In the genomic region with DNA sequence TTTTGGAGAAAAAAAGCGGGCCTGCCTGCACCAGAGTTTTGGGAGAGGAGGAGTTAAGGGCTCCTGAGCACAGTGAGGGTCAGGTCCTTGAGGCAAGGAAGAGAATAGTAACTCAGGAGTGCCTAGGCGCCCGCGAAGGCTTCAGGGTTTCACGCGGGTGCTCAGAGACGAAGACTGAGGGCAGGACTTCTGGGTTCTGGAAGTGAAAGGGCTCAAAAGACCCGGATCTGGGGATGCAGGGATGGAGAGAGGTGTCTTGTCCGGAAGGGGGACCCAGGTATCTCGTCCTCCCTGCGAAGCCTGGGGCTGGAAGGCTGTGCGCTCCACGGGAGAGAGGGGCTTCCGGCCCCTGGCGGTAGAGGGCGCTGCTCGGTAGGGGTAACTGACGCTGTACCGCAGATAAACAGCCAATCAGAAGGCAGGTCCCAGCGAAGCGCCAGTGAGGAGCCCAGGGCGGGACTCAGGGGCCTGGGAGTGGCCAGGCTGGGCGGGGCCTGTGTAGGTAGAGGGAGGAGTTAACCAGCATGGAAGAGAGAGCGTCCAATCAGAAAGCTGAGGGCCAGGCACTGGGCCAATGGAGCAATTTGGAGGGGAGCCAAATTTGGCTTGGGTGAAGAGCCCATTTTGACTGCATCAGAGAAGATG, we compare ENCODE assay signal across 9 cellular contexts. TPM values are rescaled to one million over a fixed set of nuclear protein-coding genes. Genes with fewer than 3 reads are reported as not detected.
DNase-seq lines count a peak whose midpoint lies in the region; ATAC-seq and TF ChIP-seq lines count a peak whose summit lies in the region.
"Had no signal": no experiment of that assay in that cellular context is flagged by ENCODE, and none has a peak within 500 bp of the region (broad histone marks: within the 10 kb centered on the region; RNA-seq: fewer than 3 reads in every experiment).

No MANE protein-coding gene starts in this region.

- peak; percentile 57 for DNase-seq in CMK (ENCODE audit: low read depth)
- DNase-seq in HEK293T (ENCODE audit: extremely low spot score) = peak; percentile 83
- DNase-seq in NCI-H774 (lab: John Stamatoyannopoulos, UW) = peak; percentile 74
- DNase-seq in adrenal gland = peak; percentile 88 to 97 (median 94)
- DNase-seq in cardiac septum (ENCODE audit: low spot score) = peak; percentile 94
- DNase-seq in trophoblast cell = peak; percentile 33 to 38

- H2BK5ac ChIP-seq in trophoblast cell (ENCODE audit: low read depth, low read length, poor library complexity) = no peak overlapping the region

- H3K4me3 ChIP-seq in adrenal gland (peak overlapping the region in 2 of 4 donors; percentile 46 to 77), trophoblast cell (ENCODE audit: low read depth, low read length) (peak overlapping the region; percentile 75)

- H3K36me3 ChIP-seq in adrenal gland (replicated peaks in 1 of 2) = peaks cover 0 to 17% of the 10 kb centered on the region in 2 donors
- H3K36me3 ChIP-seq in trophoblast cell (ENCODE audit: control insufficient read depth in 1 of 2, insufficient read depth in 2 of 2, low read length in 2 of 2) = peaks cover 19% of the 10 kb centered on the region in 2 experiments

- H4K91ac ChIP-seq in trophoblast cell (ENCODE audit: low read depth, low read length) = peak overlapping the region; percentile 82

- peaks cover 17% of the 10 kb centered on the region for H3K79me1 ChIP-seq in trophoblast cell (ENCODE audit: low read length)

- H3K79me2 ChIP-seq in trophoblast cell (ENCODE audit: control insufficient read depth, insufficient read depth, low read length, poor library complexity) = peaks cover 12% of the 10 kb centered on the region

- no peaks in the 10 kb centered on the region for H3K9me3 ChIP-seq in adrenal gland (replicated peaks in 1 of 3)
- H3K9me3 ChIP-seq in trophoblast cell (ENCODE audit: insufficient read depth, low read depth, low read length) = peaks cover 5% of the 10 kb centered on the region

- H3K18ac ChIP-seq in trophoblast cell (ENCODE audit: low read length) = peak overlapping the region; percentile 66

- no peak for TF ChIP-seq POLR2A in adrenal gland (IDR thresholded peaks at IDR 0.05)

- peak overlapping the region; percentile 50 to 95 (median 69) for H3K27ac ChIP-seq in adrenal gland
- no peak overlapping the region for H3K27ac ChIP-seq in trophoblast cell (ENCODE audit: low read depth, low read length)

- peak overlapping the region; percentile 9 for H2AK5ac ChIP-seq in trophoblast cell (ENCODE audit: low read length)

- peak overlapping the region; percentile 59 for H3K4me2 ChIP-seq in trophoblast cell (ENCODE audit: low read length)

- CTCF ChIA-PET in HEK293T (lab: Yijun Ruan, JAX) = interaction anchor here (1.3 kb wide), 1 partner anchor 12 kb away, joined by 3 read pairs; no protein-coding TSS in a partner anchor

- ATAC-seq in GM21576 (IDR thresholded peaks at IDR 0.05; ENCODE audit: unreplicated experiment) (no peak), HG03159 (IDR thresholded peaks at IDR 0.05; ENCODE audit: unreplicated experiment) (no peak)

- H3K27me3 ChIP-seq in adrenal gland (no peaks in the 10 kb centered on the region), trophoblast cell (ENCODE audit: insufficient read depth, low read length) (peaks cover 10% of the 10 kb centered on the region)

- H2AFZ ChIP-seq in trophoblast cell (ENCODE audit: insufficient read depth, low read length, poor library complexity) = peak overlapping the region; percentile 68

- intact Hi-C loops in adrenal gland (cut with DNase I) (loop anchor here in 1 of 2 donors (10.0 kb wide), 1 partner anchor 232 kb away; no protein-coding TSS in a partner anchor), cardiac septum (cut with DNase I) (no loop called here)

- peak overlapping the region; percentile 28 for H4K12ac ChIP-seq in trophoblast cell (ENCODE audit: low read depth, low read length)

- H3K14ac ChIP-seq in trophoblast cell (ENCODE audit: low read length) = peak overlapping the region; percentile 61

- POLR2A ChIA-PET in HEK293T (lab: Yijun Ruan, JAX) = interaction anchor here (0.7 to 3.9 kb wide), 3 partner anchors 13 to 20 kb away, joined by 3 to 27 read pairs (median 4); a partner anchor contains a TSS

- H2BK120ac ChIP-seq in trophoblast cell (ENCODE audit: insufficient read depth, low read length, poor library complexity) = peak overlapping the region; percentile 48

- peak overlapping the region; percentile 70 for H3K9ac ChIP-seq in trophoblast cell (ENCODE audit: low read length)

- H3K4me1 ChIP-seq in adrenal gland (replicated peaks in 1 of 2) (peaks cover 0 to 13% of the 10 kb centered on the region in 2 donors), trophoblast cell (ENCODE audit: control insufficient read depth in 1 of 2, insufficient read depth in 2 of 2, low read length in 2 of 2) (peaks cover 17 to 18% of the 10 kb centered on the region in 2 experiments)

- peak overlapping the region; percentile 87 for H4K8ac ChIP-seq in trophoblast cell (ENCODE audit: low read depth, low read length)

- peak; percentile 53 to 94 (median 76) for TF ChIP-seq CTCF in adrenal gland (IDR thresholded peaks at IDR 0.05)

- H2BK12ac ChIP-seq in trophoblast cell (ENCODE audit: low read length) = no peak overlapping the region

- peak overlapping the region; percentile 23 for H3K4ac ChIP-seq in trophoblast cell (ENCODE audit: low read depth, low read length)

- WGBS in adrenal gland, 4 donors = 16 to 30% (median 25%) methylated on average over 14 to 24 of the region's 24 CpGs
- no CpG with 5 or more reads among the region's 24 CpGs for WGBS in trophoblast cell (ENCODE audit: extremely low coverage, insufficient coverage, insufficient read length)

- H3K23ac ChIP-seq in trophoblast cell (ENCODE audit: low read length) = no peak overlapping the region

TF ChIP-seq in HEK293T, 16 proteins besides CTCF, POLR2A, EP300 and RAD21:
- TF ChIP-seq ARNT (IDR thresholded peaks at IDR 0.05) (no peak), HDGF (IDR thresholded peaks at IDR 0.05; ENCODE audit: borderline replicate concordance) (0 out of 2 replicates have a peak, but pooled peaks have one; percentile 30)

RNA-seq across cellular contexts. Expression of a gene that starts 0.7 kb away (rescaled TPM):
- total RNA-seq in adrenal gland (10 to 100 TPM; 14.2 to 62.7 (median 34.8) TPM), cardiac septum (57.8 TPM)
- polyA plus RNA-seq in adrenal gland = 10 to 100 TPM; 11.3 to 32.7 (median 29.7) TPM
- 37.9 and 42.2 TPM in 2 replicates for polyA plus RNA-seq in trophoblast cell (2013)

RNA-seq across cellular contexts. Expression of a gene that starts 10.2 kb away (rescaled TPM):
- under 1 TPM in 1 of 8 donors, not detected in 7; 0.14 TPM for total RNA-seq in adrenal gland
- polyA plus RNA-seq in adrenal gland = 1 to 10 TPM in 2 of 3 donors, not detected in 1; 2.4 to 3.0 TPM
- total RNA-seq in cardiac septum = not detected
- polyA plus RNA-seq in trophoblast cell (2013) = not detected in 2 replicates
- total RNA-seq: T-helper 2 cell treated with Interferon-gamma antibody and Interleukin-4, amounts not matched to agents 100 ng/mL and 5 ng/mL, for 36 hours had no signal

RNA-seq across cellular contexts. Expression of a gene that starts 13.4 kb away (rescaled TPM):
- total RNA-seq in adrenal gland = 10 to 100 TPM in 6 of 8 donors, 1 to 10 TPM in 2; 9.1 to 20.3 (median 12.0) TPM
- 10 to 100 TPM in 2 of 3 donors, 1 to 10 TPM in 1; 2.9 to 37.9 (median 24.5) TPM for polyA plus RNA-seq in adrenal gland
- 6.2 TPM for total RNA-seq in cardiac septum
- 6.8 and 7.5 TPM in 2 replicates for polyA plus RNA-seq in trophoblast cell (2013)

RNA-seq across cellular contexts. Expression of a gene that starts 30.1 kb away (rescaled TPM):
- 1 to 10 TPM in 6 of 8 donors, under 1 TPM in 2; 0.61 to 3.1 (median 1.8) TPM for total RNA-seq in adrenal gland
- under 1 TPM; 0.37 to 0.97 (median 0.73) TPM for polyA plus RNA-seq in adrenal gland
- total RNA-seq in cardiac septum = 1.9 TPM
- 0.53 and 0.70 TPM in 2 replicates for polyA plus RNA-seq in trophoblast cell (2013)

RNA-seq across cellular contexts. Expression of a gene that starts 35.5 kb away (rescaled TPM):
- total RNA-seq in adrenal gland (10 to 100 TPM; 41.2 to 86.6 (median 66.8) TPM), cardiac septum (32.6 TPM)
- 100 to 1,000 TPM in 1 of 3 donors, 10 to 100 TPM in 2; 55.1 to 110 (median 65.1) TPM for polyA plus RNA-seq in adrenal gland
- polyA plus RNA-seq in trophoblast cell (2013) = 34.5 and 35.2 TPM in 2 replicates

Comparison
In these comparisons a context has a peak if more than half of its experiments do, and no peak if none do; other contexts are left out.
1. DNase-seq: peak in every context shown above with its lines; median percentile 94 in adrenal gland; 94 in cardiac septum; 83 in HEK293T; 74 in NCI-H774; 57 in CMK; 36 in trophoblast cell.